In genomic region chr18:32439802-32440201, GRCh38 we compare ENCODE assay signal across 10 cellular contexts. TPM values are rescaled to one million over a fixed set of nuclear protein-coding genes. Genes with fewer than 3 reads are reported as not detected.
A peak's percentile ranks its signal among the peaks of the same experiment; 100 is the strongest.
DNase-seq lines count a peak whose midpoint lies in the region; ATAC-seq and TF ChIP-seq lines count a peak whose summit lies in the region.
"Had no signal": no experiment of that assay in that cellular context is flagged by ENCODE, and none has a peak within 500 bp of the region (broad histone marks: within the 10 kb centered on the region; RNA-seq: fewer than 3 reads in every experiment).

No MANE protein-coding gene starts in this region.

- H3K9me3 ChIP-seq in mammary epithelial cell (replicated peaks; ENCODE audit: insufficient read depth, low read length), result no peaks in the 10 kb centered on the region
- no peaks in the 10 kb centered on the region for H3K9me3 ChIP-seq in psoas muscle
- H3K9me3 ChIP-seq: thyroid gland had no signal

- H3K36me3 ChIP-seq in mammary epithelial cell (ENCODE audit: insufficient read depth, low read length) (no peaks in the 10 kb centered on the region), psoas muscle (ENCODE audit: insufficient read depth in 1 of 2, low read depth in 1 of 2) (no peaks in the 10 kb centered on the region)
- H3K36me3 ChIP-seq: thyroid gland had no signal

- dilution Hi-C loops in mammary epithelial cell (cut with HindIII; ENCODE audit: low sequenced_read_pairs), result no loop called here

- H3K79me2 ChIP-seq in mammary epithelial cell (ENCODE audit: insufficient read depth, low read length), result peaks cover 7% of the 10 kb centered on the region

- H3K27me3 Mint-ChIP-seq in nephron (ENCODE audit: low read depth), result peaks cover 4% of the 10 kb centered on the region

- no peak overlapping the region for H3K4me2 ChIP-seq in mammary epithelial cell (ENCODE audit: insufficient read depth, low read depth, low read length)

- no peaks in the 10 kb centered on the region for H3K9me3 Mint-ChIP-seq in nephron

- WGBS in mammary epithelial cell (ENCODE audit: low coverage, missing lambda C conversion rate), result 100% methylated on average over 1 of the region's 1 CpG
- 83 to 98% (median 92%) methylated on average over 1 of the region's 1 CpG for WGBS in psoas muscle, 3 donors

- in situ Hi-C loops in mammary epithelial cell (cut with MboI; ENCODE audit: low sequenced_read_pairs in 2 of 2), result no loop called here

- no peak overlapping the region for H3K27ac ChIP-seq in mammary epithelial cell (ENCODE audit: insufficient read depth, low read depth, low read length)
- no peak overlapping the region for H3K27ac ChIP-seq in psoas muscle
- H3K27ac ChIP-seq: thyroid gland had no signal

- H3K4me3 ChIP-seq in mammary epithelial cell (replicated peaks in 1 of 3; ENCODE audit: insufficient read depth in 1 of 3, low read depth in 2 of 3, low read length in 3 of 3) (no peak overlapping the region), psoas muscle (no peak overlapping the region)
- H3K4me3 ChIP-seq: thyroid gland had no signal

- DNase-seq in NCI-H1092 treated with DMSO at 0.1 percent for 48 hours (lab: John Stamatoyannopoulos, UW) (peak; percentile 16), NCI-H1092 (lab: John Stamatoyannopoulos, UW) (no peak), mammary epithelial cell (no peak), NCI-H524 treated with DMSO at 0.1 percent for 48 hours (lab: John Stamatoyannopoulos, UW) (no peak), GM10248 (ENCODE audit: extremely low spot score) (no peak), psoas muscle (no peak)
- DNase-seq: effector CD8-positive, alpha-beta T cell had no signal

- no peaks in the 10 kb centered on the region for H3K36me3 Mint-ChIP-seq in nephron (ENCODE audit: low read depth)

- H3K4me1 Mint-ChIP-seq in nephron, result peaks cover 64% of the 10 kb centered on the region

- no peak overlapping the region for H2AFZ ChIP-seq in mammary epithelial cell (ENCODE audit: low read depth, low read length)

- TF ChIP-seq CTCF in LNCAP (IDR thresholded peaks at IDR 0.05) (peak; percentile 49), mammary epithelial cell (conservative IDR thresholded peaks at IDR 0.05 in 1 of 2, IDR thresholded peaks at IDR 0.05 in 1 of 2; ENCODE audit: extremely low read depth in 1 of 2, insufficient read depth in 1 of 2, low read depth in 1 of 2, low read length in 2 of 2) (peak; percentile 39 to 45), nephron (IDR thresholded peaks at IDR 0.05; ENCODE audit: unreplicated experiment in 3 of 3) (peak; percentile 7 to 25 (median 16)), GM10248 (IDR thresholded peaks at IDR 0.05; ENCODE audit: control extremely low read depth, extremely low read depth, low read depth, missing control alignments) (no peak), psoas muscle (IDR thresholded peaks at IDR 0.05) (no peak)

- intact Hi-C loops in mammary epithelial cell (cut with micrococcal nuclease), result no loop called here
- intact Hi-C loops in psoas muscle (cut with DNase I), result no loop called here

- POLR2A ChIA-PET in GM10248 (lab: Yijun Ruan, JAX), result no interaction called here

- CTCF ChIA-PET in mammary epithelial cell (lab: Charles Lee; ENCODE audit: low non-redundant PET), result interaction anchor here (0.8 to 1.0 kb wide), 2 partner anchors 30 to 150 kb away, joined by 5 read pairs; no protein-coding TSS in a partner anchor
- CTCF ChIA-PET in GM10248 (lab: Yijun Ruan, JAX), result interaction anchor here (1.1 to 1.8 kb wide), 5 partner anchors 9 to 34 kb away, joined by 3 to 7 read pairs (median 4); no protein-coding TSS in a partner anchor

- no TSS peak for BruUV-seq in mammary epithelial cell (replicated peaks; lab: Mats Ljungman, UMichigan)

- no peaks in the 10 kb centered on the region for H3K4me1 ChIP-seq in mammary epithelial cell (ENCODE audit: insufficient read depth, low read length)
- peaks cover 39% of the 10 kb centered on the region for H3K4me1 ChIP-seq in psoas muscle
- H3K4me1 ChIP-seq: thyroid gland had no signal

- ATAC-seq in psoas muscle, result no peak

- no peak overlapping the region for H3K4me3 Mint-ChIP-seq in nephron

- H4K20me1 ChIP-seq in mammary epithelial cell (ENCODE audit: insufficient read depth, low read length), result no peaks in the 10 kb centered on the region

- no peak overlapping the region for H3K9ac ChIP-seq in mammary epithelial cell (ENCODE audit: insufficient read depth, low read length)

- H3K27me3 ChIP-seq in mammary epithelial cell (ENCODE audit: insufficient read depth, low read length) (no peaks in the 10 kb centered on the region), psoas muscle (ENCODE audit: insufficient read depth in 3 of 3, low read length in 2 of 3) (no peaks in the 10 kb centered on the region)
- H3K27me3 ChIP-seq: thyroid gland had no signal

- no peak overlapping the region for H3K27ac Mint-ChIP-seq in nephron

RNA-seq across cellular contexts. Expression of gene GAREM1, which starts 30.9 kb away (rescaled TPM):
- total RNA-seq in mammary epithelial cell (1 to 10 TPM; 6.8 to 9.0 TPM), psoas muscle (10 to 100 TPM in 1 of 4 donors, 1 to 10 TPM in 3; 7.2 to 10.3 (median 9.5) TPM)
- polyA plus RNA-seq in mammary epithelial cell (5.9 TPM), psoas muscle (1 to 10 TPM; 2.3 to 3.4 (median 2.4) TPM)
- polyA minus RNA-seq in mammary epithelial cell, result 15.5 TPM

Comparison
In these comparisons a context has a peak if more than half of its experiments do, and no peak if none do; other contexts are left out.
1. CTCF ChIP-seq: peak in LNCAP (single experiment), mammary epithelial cell (2 of 2) and nephron (3 of 3); none in GM10248 (single experiment) and psoas muscle (single experiment).